Comparison of ENCODE assay signal across 12 cellular contexts in the genomic region with DNA sequence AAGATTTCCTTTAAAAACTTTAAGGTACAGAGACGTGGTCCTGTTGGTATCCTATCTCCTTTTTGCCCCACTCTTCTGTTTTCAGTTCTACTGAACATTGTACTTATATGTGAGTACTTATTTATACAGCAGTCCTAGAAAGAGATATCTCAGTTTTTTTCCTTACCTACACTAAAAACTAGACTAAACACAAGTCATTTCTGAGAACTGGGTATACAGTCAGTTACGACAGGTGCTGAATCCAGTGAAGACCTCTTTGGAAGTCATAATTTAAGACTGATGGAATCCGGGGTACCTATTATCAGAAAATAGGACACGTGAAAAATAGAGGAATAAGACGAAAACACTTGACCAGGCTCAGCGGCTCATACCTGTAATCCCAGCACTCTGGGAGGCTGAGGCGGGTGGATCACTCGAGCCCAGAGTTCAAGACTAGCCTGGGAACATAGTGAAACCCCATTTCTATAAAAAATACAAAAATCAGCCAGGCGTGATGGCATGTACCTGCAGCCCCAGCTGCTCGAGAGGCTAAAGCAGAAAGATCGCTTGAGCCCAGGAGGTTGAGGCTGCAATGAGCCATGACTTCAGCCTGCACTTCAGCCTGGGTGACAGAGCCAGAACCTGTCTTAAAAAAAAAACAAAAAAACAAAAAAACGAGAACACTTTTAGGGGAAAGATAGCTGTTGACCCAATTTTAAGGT.
A peak's percentile ranks its signal among the peaks of the same experiment; 100 is the strongest.
DNase-seq lines count a peak whose midpoint lies in the region; ATAC-seq and TF ChIP-seq lines count a peak whose summit lies in the region.
"Had no signal": no experiment of that assay in that cellular context is flagged by ENCODE, and none has a peak within 500 bp of the region (broad histone marks: within the 10 kb centered on the region; RNA-seq: fewer than 3 reads in every experiment).

No MANE protein-coding gene starts in this region.

- H3K27ac ChIP-seq in psoas muscle = no peak overlapping the region
- H3K27ac ChIP-seq: thoracic aorta had no signal

- WGBS in psoas muscle, 3 donors = 84 to 91% (median 89%) methylated on average over 12 of the region's 12 CpGs

- intact Hi-C loops in psoas muscle (cut with DNase I) = no loop called here

- peak overlapping the region in 1 of 2 donors; percentile 41 for H3K4me3 Mint-ChIP-seq in activated T-cell treated with anti-CD3 and anti-CD28 coated beads, Interleukin-2, amount 50 U/mL, for 72 hours
- H3K4me3 Mint-ChIP-seq in stimulated activated memory B cell treated with anti-CD40 and anti-IgM and Interleukin-4, amounts not matched to agents 10 μg/mL and 1 μg/mL and 100 μg/mL, for 72 hours = no peak overlapping the region

- H3K9me3 Mint-ChIP-seq in activated T-cell treated with anti-CD3 and anti-CD28 coated beads, Interleukin-2, amount 50 U/mL, for 72 hours = no peaks in the 10 kb centered on the region
- H3K9me3 Mint-ChIP-seq in stimulated activated memory B cell treated with anti-CD40 and anti-IgM and Interleukin-4, amounts not matched to agents 10 μg/mL and 1 μg/mL and 100 μg/mL, for 72 hours = no peaks in the 10 kb centered on the region

- H3K27me3 Mint-ChIP-seq in activated T-cell treated with anti-CD3 and anti-CD28 coated beads, Interleukin-2, amount 50 U/mL, for 72 hours (ENCODE audit: low read depth) = no peaks in the 10 kb centered on the region
- no peaks in the 10 kb centered on the region for H3K27me3 Mint-ChIP-seq in stimulated activated memory B cell treated with anti-CD40 and anti-IgM and Interleukin-4, amounts not matched to agents 10 μg/mL and 1 μg/mL and 100 μg/mL, for 72 hours

- peaks cover 21 to 100% of the 10 kb centered on the region in 2 donors for H3K36me3 ChIP-seq in psoas muscle (ENCODE audit: insufficient read depth in 1 of 2, low read depth in 1 of 2)

- no peak overlapping the region for H3K4me3 ChIP-seq in psoas muscle
- H3K4me3 ChIP-seq: thoracic aorta had no signal

- H3K9me3 ChIP-seq in psoas muscle = no peaks in the 10 kb centered on the region
- H3K9me3 ChIP-seq: thoracic aorta had no signal

- DNase-seq in activated T-cell treated with anti-CD3 and anti-CD28 coated beads, Interleukin-2, amount 50 U/mL, for 72 hours = no peak
- DNase-seq in activated T-cell treated with anti-CD3 and anti-CD28 coated beads, Interleukin-2, amount 50 U/mL, for 48 hours = no peak
- DNase-seq in psoas muscle = no peak
- DNase-seq: activated CD4-positive, alpha-beta T cell treated with anti-CD3 and anti-CD28 coated beads for 48 hours; H7; SIG-M5 had no signal

- peak overlapping the region; percentile 87 for H3K27ac Mint-ChIP-seq in activated T-cell treated with anti-CD3 and anti-CD28 coated beads, Interleukin-2, amount 50 U/mL, for 72 hours
- peak overlapping the region; percentile 90 for H3K27ac Mint-ChIP-seq in stimulated activated memory B cell treated with anti-CD40 and anti-IgM and Interleukin-4, amounts not matched to agents 10 μg/mL and 1 μg/mL and 100 μg/mL, for 72 hours

- H3K27me3 ChIP-seq in psoas muscle (ENCODE audit: insufficient read depth in 3 of 3, low read length in 2 of 3) = no peaks in the 10 kb centered on the region

- H3K36me3 Mint-ChIP-seq in activated T-cell treated with anti-CD3 and anti-CD28 coated beads, Interleukin-2, amount 50 U/mL, for 72 hours (ENCODE audit: insufficient read depth in 2 of 2) = peaks cover 24 to 52% of the 10 kb centered on the region in 2 donors
- peaks cover 67% of the 10 kb centered on the region for H3K36me3 Mint-ChIP-seq in stimulated activated memory B cell treated with anti-CD40 and anti-IgM and Interleukin-4, amounts not matched to agents 10 μg/mL and 1 μg/mL and 100 μg/mL, for 72 hours

- no peaks in the 10 kb centered on the region for H3K4me1 ChIP-seq in psoas muscle

- TF ChIP-seq CTCF in psoas muscle (IDR thresholded peaks at IDR 0.05) = no peak

- ATAC-seq in activated T-cell treated with anti-CD3 and anti-CD28 coated beads, Interleukin-2, amount 50 U/mL, for 72 hours (replicated peaks in 1 of 2) = no peak
- ATAC-seq in GM21528 (IDR thresholded peaks at IDR 0.05; ENCODE audit: low FRiP score, unreplicated experiment) (peak; percentile 73), HG03378 (IDR thresholded peaks at IDR 0.05; ENCODE audit: unreplicated experiment) (peak; percentile 54), GM21381 (IDR thresholded peaks at IDR 0.05; ENCODE audit: unreplicated experiment) (no peak), HG03045 (IDR thresholded peaks at IDR 0.05; ENCODE audit: unreplicated experiment) (no peak), psoas muscle (no peak)
- ATAC-seq in stimulated activated memory B cell treated with anti-CD40 and anti-IgM and Interleukin-4, amounts not matched to agents 10 μg/mL and 1 μg/mL and 100 μg/mL, for 72 hours = peak; percentile 77

- H3K4me1 Mint-ChIP-seq in activated T-cell treated with anti-CD3 and anti-CD28 coated beads, Interleukin-2, amount 50 U/mL, for 72 hours (ENCODE audit: low read depth) = peaks cover 63% of the 10 kb centered on the region
- peaks cover 50% of the 10 kb centered on the region for H3K4me1 Mint-ChIP-seq in stimulated activated memory B cell treated with anti-CD40 and anti-IgM and Interleukin-4, amounts not matched to agents 10 μg/mL and 1 μg/mL and 100 μg/mL, for 72 hours

Comparison
In these comparisons a context has a peak if more than half of its experiments do, and no peak if none do; other contexts are left out.
1. ATAC-seq: peak in GM21528 (single experiment), HG03378 (single experiment) and stimulated activated memory B cell treated with anti-CD40 and anti-IgM and Interleukin-4, amounts not matched to agents 10 μg/mL and 1 μg/mL and 100 μg/mL, for 72 hours (single experiment); none in activated T-cell treated with anti-CD3 and anti-CD28 coated beads, Interleukin-2, amount 50 U/mL, for 72 hours (0 of 2), GM21381 (single experiment), HG03045 (single experiment) and psoas muscle (0 of 4).